Comparison of ENCODE assay signal across 9 cellular contexts in genomic region chr4:169314906-169315305, GRCh38. TPM values are rescaled to one million over a fixed set of nuclear protein-coding genes. Genes with fewer than 3 reads are reported as not detected.
DNase-seq lines count a peak whose midpoint lies in the region; ATAC-seq and TF ChIP-seq lines count a peak whose summit lies in the region.
"Had no signal": no experiment of that assay in that cellular context is flagged by ENCODE, and none has a peak within 500 bp of the region (broad histone marks: within the 10 kb centered on the region; RNA-seq: fewer than 3 reads in every experiment).

No MANE protein-coding gene starts in this region.

- intact Hi-C loops in right lobe of liver (cut with DNase I) = no loop called here

- H3K9me3 ChIP-seq in right lobe of liver = no peaks in the 10 kb centered on the region

- no peaks in the 10 kb centered on the region for H3K9me3 Mint-ChIP-seq in activated naive CD8-positive, alpha-beta T cell treated with anti-CD3 and anti-CD28 coated beads, Interleukin-2, amount 50 U/mL, for 24 hours
- H3K9me3 Mint-ChIP-seq in activated naive CD8-positive, alpha-beta T cell treated with anti-CD3 and anti-CD28 coated beads for 36 hours = no peaks in the 10 kb centered on the region

- H3K27ac Mint-ChIP-seq in activated naive CD8-positive, alpha-beta T cell treated with anti-CD3 and anti-CD28 coated beads, Interleukin-2, amount 50 U/mL, for 24 hours = no peak overlapping the region
- no peak overlapping the region for H3K27ac Mint-ChIP-seq in activated naive CD8-positive, alpha-beta T cell treated with anti-CD3 and anti-CD28 coated beads for 36 hours
- H3K27ac Mint-ChIP-seq: CD4-positive, CD25-positive, alpha-beta regulatory T cell had no signal

- H3K4me1 ChIP-seq in right lobe of liver = peaks cover 0 to 27% (median 13%) of the 10 kb centered on the region in 4 donors

- H3K27me3 Mint-ChIP-seq in activated naive CD8-positive, alpha-beta T cell treated with anti-CD3 and anti-CD28 coated beads, Interleukin-2, amount 50 U/mL, for 24 hours = peaks cover 5% of the 10 kb centered on the region
- peaks cover 8% of the 10 kb centered on the region for H3K27me3 Mint-ChIP-seq in activated naive CD8-positive, alpha-beta T cell treated with anti-CD3 and anti-CD28 coated beads for 36 hours

- H3K27ac ChIP-seq in brain microvascular endothelial cell = peak overlapping the region; percentile 35
- peak overlapping the region; percentile 60 to 81 (median 71) for H3K27ac ChIP-seq in right lobe of liver

- peak; percentile 90 to 96 (median 94) for ATAC-seq in right lobe of liver
- ATAC-seq in activated naive CD8-positive, alpha-beta T cell treated with anti-CD3 and anti-CD28 coated beads, Interleukin-2, amount 50 U/mL, for 24 hours = no peak

- in situ Hi-C loops in brain microvascular endothelial cell (cut with HindIII; ENCODE audit: low pct_ligation_motif_present, low sequenced_read_pairs) = no loop called here

- H3K36me3 Mint-ChIP-seq in activated naive CD8-positive, alpha-beta T cell treated with anti-CD3 and anti-CD28 coated beads, Interleukin-2, amount 50 U/mL, for 24 hours (ENCODE audit: low read depth) = no peaks in the 10 kb centered on the region
- peaks cover 2% of the 10 kb centered on the region for H3K36me3 Mint-ChIP-seq in activated naive CD8-positive, alpha-beta T cell treated with anti-CD3 and anti-CD28 coated beads for 36 hours
- H3K36me3 Mint-ChIP-seq: CD4-positive, CD25-positive, alpha-beta regulatory T cell had no signal

- no peaks in the 10 kb centered on the region for H3K27me3 ChIP-seq in brain microvascular endothelial cell (replicated peaks)
- H3K27me3 ChIP-seq in right lobe of liver = no peaks in the 10 kb centered on the region

- H3K36me3 ChIP-seq in brain microvascular endothelial cell (replicated peaks) = no peaks in the 10 kb centered on the region
- H3K36me3 ChIP-seq in right lobe of liver = no peaks in the 10 kb centered on the region

- peak; percentile 23 for DNase-seq in AG08395 (ENCODE audit: low spot score)
- DNase-seq in NCI-H2029 treated with DMSO at 0.1 percent for 48 hours (lab: John Stamatoyannopoulos, UW) = peak; percentile 42
- peak; percentile 81 for DNase-seq in brain microvascular endothelial cell
- peak; percentile 83 to 95 (median 91) for DNase-seq in right lobe of liver
- DNase-seq in activated naive CD8-positive, alpha-beta T cell treated with anti-CD3 and anti-CD28 coated beads, Interleukin-2, amount 50 U/mL, for 24 hours = no peak
- DNase-seq in activated CD4-positive, alpha-beta T cell treated with anti-CD3 and anti-CD28 coated beads for 1 hour = no peak
- DNase-seq in GF-D8 (lab: John Stamatoyannopoulos, UW) = no peak
- DNase-seq in activated naive CD8-positive, alpha-beta T cell treated with anti-CD3 and anti-CD28 coated beads for 36 hours = no peak
- DNase-seq: CD4-positive, CD25-positive, alpha-beta regulatory T cell had no signal

- H3K4me3 ChIP-seq in brain microvascular endothelial cell (ENCODE audit: low read depth, low read length) = no peak overlapping the region
- peak overlapping the region in 2 of 3 donors; percentile 9 to 11 for H3K4me3 ChIP-seq in right lobe of liver

- TF ChIP-seq POLR2A in right lobe of liver (IDR thresholded peaks at IDR 0.05) = no peak

- TF ChIP-seq CTCF in brain microvascular endothelial cell (IDR thresholded peaks at IDR 0.05; ENCODE audit: low read depth, low read length, missing control alignments) = no peak
- no peak for TF ChIP-seq CTCF in right lobe of liver (IDR thresholded peaks at IDR 0.05)

- H3K4me3 Mint-ChIP-seq in activated naive CD8-positive, alpha-beta T cell treated with anti-CD3 and anti-CD28 coated beads, Interleukin-2, amount 50 U/mL, for 24 hours = no peak overlapping the region
- H3K4me3 Mint-ChIP-seq in activated naive CD8-positive, alpha-beta T cell treated with anti-CD3 and anti-CD28 coated beads for 36 hours = no peak overlapping the region
- H3K4me3 Mint-ChIP-seq: CD4-positive, CD25-positive, alpha-beta regulatory T cell had no signal

- WGBS in right lobe of liver (ENCODE audit: insufficient coverage, low coverage, low lambda C conversion rate, missing lambda C conversion rate) = 6% methylated on average over 8 of the region's 8 CpGs

- no peaks in the 10 kb centered on the region for H3K4me1 Mint-ChIP-seq in activated naive CD8-positive, alpha-beta T cell treated with anti-CD3 and anti-CD28 coated beads, Interleukin-2, amount 50 U/mL, for 24 hours
- H3K4me1 Mint-ChIP-seq in activated naive CD8-positive, alpha-beta T cell treated with anti-CD3 and anti-CD28 coated beads for 36 hours = no peaks in the 10 kb centered on the region
- H3K4me1 Mint-ChIP-seq: CD4-positive, CD25-positive, alpha-beta regulatory T cell had no signal

RNA-seq across cellular contexts. Expression of gene SH3RF1, which starts 44.1 kb away (rescaled TPM):
- total RNA-seq in right lobe of liver = 10 to 100 TPM in 1 of 6 experiments, 1 to 10 TPM in 5; 5.5 to 11.0 (median 7.3) TPM
- total RNA-seq in activated naive CD8-positive, alpha-beta T cell treated with anti-CD3 and anti-CD28 coated beads for 36 hours = under 1 TPM; 0.54 to 0.87 TPM

Comparison
In these comparisons a context has a peak if more than half of its experiments do, and no peak if none do; other contexts are left out.
1. DNase-seq: peak in AG08395 (single experiment), NCI-H2029 treated with DMSO at 0.1 percent for 48 hours (single experiment), brain microvascular endothelial cell (single experiment) and right lobe of liver (3 of 3); none in activated naive CD8-positive, alpha-beta T cell treated with anti-CD3 and anti-CD28 coated beads, Interleukin-2, amount 50 U/mL, for 24 hours (single experiment), activated CD4-positive, alpha-beta T cell treated with anti-CD3 and anti-CD28 coated beads for 1 hour (single experiment), GF-D8 (single experiment) and activated naive CD8-positive, alpha-beta T cell treated with anti-CD3 and anti-CD28 coated beads for 36 hours (single experiment).